Comparison of ENCODE assay signal across 26 cellular contexts in the genomic region with DNA sequence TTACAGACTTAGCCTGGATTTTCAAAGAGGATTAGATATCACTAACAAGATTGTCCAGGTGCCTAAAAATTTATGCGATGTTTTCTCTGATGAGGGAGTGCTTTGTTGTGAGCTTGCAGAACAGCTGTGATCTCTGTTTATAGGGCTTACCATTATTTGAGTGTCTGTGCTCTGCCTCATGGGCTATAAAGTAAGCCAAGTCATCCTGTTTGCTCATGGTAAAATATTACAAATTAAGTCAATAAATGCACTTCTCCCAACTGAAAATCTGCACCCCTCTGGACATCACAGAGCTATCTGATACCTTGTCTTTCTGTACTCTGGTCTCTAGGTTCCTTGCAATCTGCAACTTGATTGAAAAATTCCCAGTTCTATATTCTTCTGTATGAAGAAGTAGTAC.
DNase-seq lines count a peak whose midpoint lies in the region; ATAC-seq, FAIRE-seq and TF ChIP-seq lines count a peak whose summit lies in the region.
"Had no signal": no experiment of that assay in that cellular context is flagged by ENCODE, and none has a peak within 500 bp of the region (broad histone marks: within the 10 kb centered on the region; RNA-seq: fewer than 3 reads in every experiment).

No MANE protein-coding gene starts in this region.

- WGBS in A549 (ENCODE audit: missing lambda C conversion rate): 0% methylated on average over 1 of the region's 1 CpG
- WGBS in IMR-90 (ENCODE audit: extremely low coverage in 2 of 2, insufficient read length in 1 of 2), 2 experiments: no CpG with 5 or more reads among the region's 1 CpG
- no CpG with 5 or more reads among the region's 1 CpG for WGBS in mesendoderm (ENCODE audit: extremely low coverage, insufficient coverage, low lambda C conversion rate)

- dilution Hi-C loops in IMR-90 (cut with HindIII; ENCODE audit: low sequenced_read_pairs, unreplicated experiment): loop anchor here (25.0 kb wide), 1 partner anchor 661 kb away; no protein-coding TSS in a partner anchor

- H2BK120ac ChIP-seq in IMR-90 (ENCODE audit: low read depth, low read length): peak overlapping the region; percentile 87; the same call in 1 of the 2 replicates
- no peak overlapping the region for H2BK120ac ChIP-seq in mesendoderm (ENCODE audit: low read depth, low read length)

- TF ChIP-seq CTCF in A549 (IDR thresholded peaks at IDR 0.05): no peak
- TF ChIP-seq CTCF in IMR-90 (conservative IDR thresholded peaks at IDR 0.05; ENCODE audit: low read depth, low read length): no peak
- TF ChIP-seq CTCF in VCaP (conservative IDR thresholded peaks at IDR 0.05): no peak
- no peak for TF ChIP-seq CTCF in mesothelial cell of epicardium (IDR thresholded peaks at IDR 0.05; ENCODE audit: unreplicated experiment)

- H3K4me1 Mint-ChIP-seq in mesothelial cell of epicardium: peaks cover 50% of the 10 kb centered on the region
- H3K4me1 Mint-ChIP-seq: activated CD4-positive, alpha-beta T cell treated with anti-CD3 and anti-CD28 coated beads, Interleukin-2, amount 10 ng/mL, durations not matched to agents 7 days and 5 days; naive thymus-derived CD8-positive, alpha-beta T cell; stimulated activated naive CD8-positive, alpha-beta T cell treated with anti-CD3 and anti-CD28 coated beads, Interleukin-15, amount 100 ng/mL, for 72 hours had no signal

- FAIRE-seq in A549 (lab: Jason Lieb, UNC): peak; percentile 73
- FAIRE-seq: frontal cortex had no signal

- no peak overlapping the region for H4K8ac ChIP-seq in IMR-90 (ENCODE audit: low read depth in 2 of 2, low read length in 2 of 2)
- no peak overlapping the region for H4K8ac ChIP-seq in mesendoderm (ENCODE audit: low read depth, low read length)

- H3K4ac ChIP-seq in IMR-90 (ENCODE audit: low read depth, low read length) (no peak overlapping the region; the same call in 1 of the 2 replicates), mesendoderm (ENCODE audit: low read depth, low read length) (no peak overlapping the region)

- H2BK15ac ChIP-seq in IMR-90 (ENCODE audit: low read depth, low read length) (no peak overlapping the region), mesendoderm (replicated peaks; ENCODE audit: low read depth) (no peak overlapping the region)

- H3K18ac ChIP-seq in IMR-90 (ENCODE audit: low read depth, low read length) (peak overlapping the region; percentile 97; the same call in 1 of the 2 replicates), mesendoderm (ENCODE audit: low read length) (no peak overlapping the region)

- BruUV-seq in IMR-90 (replicated peaks; lab: Mats Ljungman, UMichigan): no TSS peak

- CTCF ChIA-PET in A549 (lab: Yijun Ruan, JAX) (interaction anchor here (0.7 to 11.0 kb wide), 9 partner anchors 9 to 687 kb away, joined by 3 to 149 read pairs (median 7); a partner anchor contains a TSS), IMR-90 (lab: Yijun Ruan, JAX) (interaction anchor here (0.9 to 6.5 kb wide), 4 partner anchors 55 to 392 kb away, joined by 3 to 34 read pairs (median 3); no protein-coding TSS in a partner anchor)

- no peaks in the 10 kb centered on the region for H4K20me1 ChIP-seq in IMR-90 (ENCODE audit: insufficient read depth, low read length)

- H2AK5ac ChIP-seq in IMR-90 (ENCODE audit: low read depth, low read length) (no peak overlapping the region), mesendoderm (ENCODE audit: low read length) (no peak overlapping the region)

- no peaks in the 10 kb centered on the region for H3K79me1 ChIP-seq in IMR-90 (ENCODE audit: low read depth in 1 of 2, low read length in 2 of 2)
- H3K79me1 ChIP-seq in mesendoderm (ENCODE audit: low read length): no peaks in the 10 kb centered on the region

- peaks cover 3% of the 10 kb centered on the region; the same call in 1 of the 2 replicates for H3K9me1 ChIP-seq in IMR-90 (ENCODE audit: insufficient read depth, low read length)

- H3K56ac ChIP-seq in IMR-90 (ENCODE audit: extremely low read depth, insufficient read depth, low read length) (no peak overlapping the region), mesendoderm (ENCODE audit: low read length) (no peak overlapping the region)

- peak overlapping the region; percentile 74 for H3K4me2 ChIP-seq in A549
- H3K4me2 ChIP-seq in IMR-90 (ENCODE audit: low read depth, low read length): peak overlapping the region; percentile 42; the same call in 1 of the 2 replicates
- H3K4me2 ChIP-seq in mesendoderm (ENCODE audit: low read length): no peak overlapping the region

- no peak overlapping the region for H3K4me3 ChIP-seq in A549
- no peak overlapping the region for H3K4me3 ChIP-seq in IMR-90 (ENCODE audit: insufficient read depth, low read depth, low read length)
- H3K4me3 ChIP-seq in mesendoderm (ENCODE audit: low read length): no peak overlapping the region
- H3K4me3 ChIP-seq: esophagus squamous epithelium, tibial artery had no signal

- H3K27ac ChIP-seq in A549 (peak overlapping the region; percentile 65 to 79), IMR-90 (ENCODE audit: insufficient read depth, low read length) (no peak overlapping the region), VCaP (peak overlapping the region; percentile 49), mesendoderm (ENCODE audit: low read depth, low read length) (no peak overlapping the region)
- H3K27ac ChIP-seq: esophagus squamous epithelium, tibial artery had no signal

- TF ChIP-seq POLR2A in A549 (IDR thresholded peaks at IDR 0.05; ENCODE audit: low read length) (no peak), IMR-90 (IDR thresholded peaks at IDR 0.05; ENCODE audit: low read depth, low read length) (no peak)

- H2AFZ ChIP-seq in IMR-90 (replicated peaks; ENCODE audit: low read length, poor library complexity): no peak overlapping the region

- no peaks in the 10 kb centered on the region for H3K27me3 Mint-ChIP-seq in mesothelial cell of epicardium (ENCODE audit: low read depth)

- peak overlapping the region; percentile 81 for H3K27ac Mint-ChIP-seq in mesothelial cell of epicardium
- H3K27ac Mint-ChIP-seq: activated CD4-positive, alpha-beta T cell treated with anti-CD3 and anti-CD28 coated beads, Interleukin-2, amount 10 ng/mL, durations not matched to agents 7 days and 5 days; naive thymus-derived CD8-positive, alpha-beta T cell; stimulated activated naive CD8-positive, alpha-beta T cell treated with anti-CD3 and anti-CD28 coated beads, Interleukin-15, amount 100 ng/mL, for 72 hours; T-helper 2 cell treated with Interferon-gamma antibody and Interleukin-4, amounts not matched to agents 5 μg/mL and 100 μg/mL, for 36 hours had no signal

- no peak overlapping the region for H3K23ac ChIP-seq in IMR-90 (ENCODE audit: low read depth, low read length)
- no peak overlapping the region for H3K23ac ChIP-seq in mesendoderm (ENCODE audit: low read length)

- intact Hi-C loops in IMR-90 (cut with micrococcal nuclease): loop anchor here (5.0 to 10.0 kb wide), 2 partner anchors 121 to 394 kb away; no protein-coding TSS in a partner anchor

- peaks cover 53% of the 10 kb centered on the region for H3K4me1 ChIP-seq in A549
- H3K4me1 ChIP-seq in IMR-90 (ENCODE audit: control insufficient read depth, insufficient read depth, low read length): peaks cover 22% of the 10 kb centered on the region
- H3K4me1 ChIP-seq in mesendoderm (ENCODE audit: control insufficient read depth, low read depth, low read length): no peaks in the 10 kb centered on the region

- no peaks in the 10 kb centered on the region for H3K36me3 Mint-ChIP-seq in mesothelial cell of epicardium
- H3K36me3 Mint-ChIP-seq: naive thymus-derived CD8-positive, alpha-beta T cell had no signal

- no peak overlapping the region for H4K91ac ChIP-seq in IMR-90 (ENCODE audit: insufficient read depth, low read depth, low read length)

- in situ Hi-C loops in IMR-90 (cut with MboI; ENCODE audit: low sequenced_read_pairs): no loop called here

- no peak overlapping the region for H2AK9ac ChIP-seq in IMR-90 (replicated peaks; ENCODE audit: low read depth, low read length, poor library complexity)

- H4K5ac ChIP-seq in IMR-90 (ENCODE audit: low read depth, low read length) (peak overlapping the region; percentile 50; the same call in 1 of the 2 replicates), mesendoderm (ENCODE audit: low read length) (no peak overlapping the region)

- TF ChIP-seq EP300 in A549 (IDR thresholded peaks at IDR 0.05): peak; percentile 53 to 55; a peak in 2 of 5 replicates

- H3K14ac ChIP-seq in IMR-90 (replicated peaks; ENCODE audit: low read depth, low read length): no peak overlapping the region

- H3K36me3 ChIP-seq in IMR-90 (ENCODE audit: control insufficient read depth, insufficient read depth, low read length) (no peaks in the 10 kb centered on the region), mesendoderm (ENCODE audit: control insufficient read depth, insufficient read depth, low read length) (no peaks in the 10 kb centered on the region)
- H3K36me3 ChIP-seq: BE2C, esophagus squamous epithelium, tibial artery had no signal

- DNase-seq in A549 (ENCODE audit: low read depth in 1 of 2, low spot score in 1 of 2) (peak in 1 of 2 experiments; percentile 67), IMR-90 (peak; percentile 66), mesothelial cell of epicardium (ENCODE audit: low spot score in 2 of 2, unreplicated experiment in 2 of 2) (no peak), mesendoderm (no peak), NCI-H774 (lab: John Stamatoyannopoulos, UW) (no peak)
- DNase-seq: activated CD4-positive, alpha-beta T cell treated with anti-CD3 and anti-CD28 coated beads, Interleukin-2, amount 10 ng/mL, durations not matched to agents 7 days and 5 days; activated naive CD4-positive, alpha-beta T cell; activated T-cell treated with anti-CD3 and anti-CD28 coated beads, Interleukin-2, amount 50 U/mL, for 48 hours; BE2C; dermis blood vessel endothelial cell; DMS79 treated with DMSO at 0.1 percent for 48 hours; esophagus squamous epithelium; GF-D8; naive thymus-derived CD8-positive, alpha-beta T cell; NCI-H1092; NCI-H187; NCI-H69; stimulated activated naive CD8-positive, alpha-beta T cell treated with anti-CD3 and anti-CD28 coated beads, Interleukin-15, amount 100 ng/mL, for 72 hours; tibial artery had no signal

- ATAC-seq in A549 (peak; percentile 41 to 71; a peak in 3 of 6 replicates), IMR-90 (ENCODE audit: low read depth) (peak; percentile 47), HG03354 (IDR thresholded peaks at IDR 0.05; ENCODE audit: poor library complexity, severe bottlenecking, unreplicated experiment) (no peak), GM21423 (IDR thresholded peaks at IDR 0.05; ENCODE audit: unreplicated experiment) (no peak)
- ATAC-seq: HCT116; naive thymus-derived CD8-positive, alpha-beta T cell; Right ventricle myocardium inferior; stimulated activated naive CD8-positive, alpha-beta T cell treated with anti-CD3 and anti-CD28 coated beads, Interleukin-15, amount 100 ng/mL, for 72 hours had no signal

- no peaks in the 10 kb centered on the region for H3K9me3 Mint-ChIP-seq in mesothelial cell of epicardium
- H3K9me3 Mint-ChIP-seq: activated CD4-positive, alpha-beta T cell treated with anti-CD3 and anti-CD28 coated beads, Interleukin-2, amount 10 ng/mL, durations not matched to agents 7 days and 5 days; naive thymus-derived CD8-positive, alpha-beta T cell; stimulated activated naive CD8-positive, alpha-beta T cell treated with anti-CD3 and anti-CD28 coated beads, Interleukin-15, amount 100 ng/mL, for 72 hours; T-helper 2 cell treated with Interferon-gamma antibody and Interleukin-4, amounts not matched to agents 5 μg/mL and 100 μg/mL, for 36 hours had no signal

- no peak overlapping the region for H3K9ac ChIP-seq in IMR-90 (ENCODE audit: low read depth, low read length)
- H3K9ac ChIP-seq in mesendoderm (ENCODE audit: low read length): no peak overlapping the region

- H3K9me3 ChIP-seq in A549 (no peaks in the 10 kb centered on the region), IMR-90 (ENCODE audit: control insufficient read depth, insufficient read depth, low read length) (no peaks in the 10 kb centered on the region)
- H3K9me3 ChIP-seq: BE2C, esophagus squamous epithelium, tibial artery had no signal

- H3K4me3 Mint-ChIP-seq in mesothelial cell of epicardium: no peak overlapping the region
- H3K4me3 Mint-ChIP-seq: activated CD4-positive, alpha-beta T cell treated with anti-CD3 and anti-CD28 coated beads, Interleukin-2, amount 10 ng/mL, durations not matched to agents 7 days and 5 days; naive thymus-derived CD8-positive, alpha-beta T cell; stimulated activated naive CD8-positive, alpha-beta T cell treated with anti-CD3 and anti-CD28 coated beads, Interleukin-15, amount 100 ng/mL, for 72 hours; T-helper 2 cell treated with Interferon-gamma antibody and Interleukin-4, amounts not matched to agents 5 μg/mL and 100 μg/mL, for 36 hours had no signal

- H3K79me2 ChIP-seq in mesendoderm (ENCODE audit: control insufficient read depth, insufficient read depth, low read length): no peaks in the 10 kb centered on the region

- H2BK20ac ChIP-seq in IMR-90 (ENCODE audit: low read depth, low read length): peak overlapping the region; percentile 31; the same call in 1 of the 2 replicates

- H3K27me3 ChIP-seq in IMR-90 (ENCODE audit: control insufficient read depth, insufficient read depth, low read length) (no peaks in the 10 kb centered on the region), mesendoderm (ENCODE audit: insufficient read depth, low read length, poor library complexity) (no peaks in the 10 kb centered on the region)
- H3K27me3 ChIP-seq: BE2C, esophagus squamous epithelium, tibial artery had no signal

- H2BK5ac ChIP-seq in IMR-90 (ENCODE audit: low read depth, low read length, poor library complexity, severe bottlenecking) (peak overlapping the region; percentile 17), mesendoderm (ENCODE audit: low read length) (no peak overlapping the region)

- peak; percentile 33 to 45; a peak in 2 of 5 replicates for TF ChIP-seq RAD21 in A549 (conservative IDR thresholded peaks at IDR 0.05 in 1 of 2, IDR thresholded peaks at IDR 0.05 in 1 of 2)
- no peak for TF ChIP-seq RAD21 in IMR-90 (IDR thresholded peaks at IDR 0.05; ENCODE audit: low read length)

- POLR2A ChIA-PET in A549 (lab: Yijun Ruan, JAX) (no interaction called here), IMR-90 (lab: Charles Lee; ENCODE audit: unreplicated experiment) (interaction anchor here (0.7 kb wide), 1 partner anchor 683 kb away, joined by 4 read pairs; no protein-coding TSS in a partner anchor)

Comparison
In these comparisons a context has a peak if more than half of its experiments do, and no peak if none do; other contexts are left out.
1. ATAC-seq: peak in A549 (2 of 2) and IMR-90 (single experiment); none in HG03354 (single experiment) and GM21423 (single experiment).
2. H3K27ac ChIP-seq: peak in A549 (2 of 2) and VCaP (single experiment); none in IMR-90 (single experiment) and mesendoderm (single experiment).